ENCODE assay signal across 29 cellular contexts in genomic region chr4:15428611-15429010, GRCh38. TPM values are rescaled to one million over a fixed set of nuclear protein-coding genes. Genes with fewer than 3 reads are reported as not detected.
DNase-seq lines count a peak whose midpoint lies in the region; ATAC-seq and TF ChIP-seq lines count a peak whose summit lies in the region.
"Had no signal": no experiment of that assay in that cellular context is flagged by ENCODE, and none has a peak within 500 bp of the region (broad histone marks: within the 10 kb centered on the region; RNA-seq: fewer than 3 reads in every experiment).

No MANE protein-coding gene starts in this region.

- no peaks in the 10 kb centered on the region for H3K27me3 ChIP-seq in left ventricle myocardium inferior (ENCODE audit: low read depth)
- H3K27me3 ChIP-seq in stomach = no peaks in the 10 kb centered on the region
- H3K27me3 ChIP-seq: adrenal gland, dorsolateral prefrontal cortex, neutrophil had no signal

- ATAC-seq in left ventricle myocardium superior (peak; percentile 80), GM19023 (IDR thresholded peaks at IDR 0.05; ENCODE audit: unreplicated experiment) (no peak)
- ATAC-seq: A549; activated CD4-positive, CD25-positive, alpha-beta regulatory T cell treated with anti-CD3 and anti-CD28 coated beads, Interleukin-2, amount 50 U/mL, for 24 hours; K562; left colon; T-helper 17 cell had no signal

- DNase-seq in left ventricle myocardium inferior = no peak
- no peak for DNase-seq in cardiac septum (ENCODE audit: low spot score)
- DNase-seq in left ventricle myocardium superior = no peak
- no peak for DNase-seq in stomach
- DNase-seq in DMS 273 (lab: John Stamatoyannopoulos, UW; ENCODE audit: unreplicated experiment) = no peak
- no peak for DNase-seq in SW 1271 (lab: John Stamatoyannopoulos, UW)
- DNase-seq in NCI-H82 treated with DMSO at 0.1 percent for 48 hours (lab: John Stamatoyannopoulos, UW; ENCODE audit: unreplicated experiment) = no peak
- DNase-seq: activated CD4-positive, alpha-beta memory T cell treated with anti-CD3 and anti-CD28 coated beads for 36 hours; activated naive CD4-positive, alpha-beta T cell treated with Interleukin-2 at 50 U/mL for 16 hours; adrenal gland; AML-193; CD4-positive, alpha-beta memory T cell; dorsolateral prefrontal cortex; left colon; naive B cell; NCI-H1105; NCI-H1930; NCI-H524 treated with DMSO at 0.1 percent for 48 hours; OCI-M1; SK-N-SH; stimulated activated CD4-positive, alpha-beta T cell treated with anti-CD3 and anti-CD28 coated beads, Interleukin-4, amount 100 ng/mL, for 24 hours; T-helper 17 cell had no signal

- TF ChIP-seq CTCF in left ventricle myocardium inferior (IDR thresholded peaks at IDR 0.05; ENCODE audit: borderline replicate concordance) (no peak), stomach (IDR thresholded peaks at IDR 0.05) (no peak)

- intact Hi-C loops in left ventricle myocardium inferior (cut with micrococcal nuclease) = no loop called here
- intact Hi-C loops in cardiac septum (cut with DNase I) = no loop called here
- intact Hi-C loops in left ventricle myocardium superior (cut with micrococcal nuclease) = no loop called here
- intact Hi-C loops in stomach (cut with DNase I; ENCODE audit: low total_unique reads) = no loop called here

- H3K27ac ChIP-seq in left ventricle myocardium inferior (replicated peaks) (peak overlapping the region; percentile 60), stomach (peak overlapping the region in 4 of 5 donors; percentile 8 to 74 (median 68))
- H3K27ac ChIP-seq: A549, adrenal gland, neutrophil had no signal

- H3K9me3 ChIP-seq in left ventricle myocardium inferior (replicated peaks) = no peaks in the 10 kb centered on the region
- no peaks in the 10 kb centered on the region for H3K9me3 ChIP-seq in stomach
- H3K9me3 ChIP-seq: A549, adrenal gland, neutrophil, SK-N-SH had no signal

- no peak overlapping the region for H3K4me3 ChIP-seq in left ventricle myocardium inferior
- no peak overlapping the region for H3K4me3 ChIP-seq in stomach
- H3K4me3 ChIP-seq: A549, adrenal gland, K562 had no signal

- 43 to 71% (median 63%) methylated on average over 1 of the region's 1 CpG for WGBS in stomach, 5 donors

- no peak for TF ChIP-seq EP300 in stomach (IDR thresholded peaks at IDR 0.05)

- no peak for TF ChIP-seq POLR2A in stomach (IDR thresholded peaks at IDR 0.05)

- H3K36me3 ChIP-seq in left ventricle myocardium inferior = no peaks in the 10 kb centered on the region
- H3K36me3 ChIP-seq in stomach = no peaks in the 10 kb centered on the region
- H3K36me3 ChIP-seq: adrenal gland, neutrophil had no signal

- H3K4me1 ChIP-seq in left ventricle myocardium inferior (peaks cover 11% of the 10 kb centered on the region), stomach (peaks cover 0 to 32% (median 4%) of the 10 kb centered on the region in 4 donors)
- H3K4me1 ChIP-seq: A549, adrenal gland had no signal

RNA-seq across cellular contexts. Expression of gene C1QTNF7, which starts 0.8 kb away (rescaled TPM):
- total RNA-seq in left ventricle myocardium inferior = 2.4 TPM
- total RNA-seq in cardiac septum = 2.3 TPM
- 3.1 TPM for total RNA-seq in left ventricle myocardium superior
- 10 to 100 TPM in 2 of 5 donors, 1 to 10 TPM in 2, under 1 TPM in 1; 0.87 to 73.2 (median 6.2) TPM for total RNA-seq in stomach
- polyA plus RNA-seq in stomach = 1 to 10 TPM in 2 of 3 donors, under 1 TPM in 1; 0.68 to 2.1 (median 1.4) TPM
- total RNA-seq: activated CD4-positive, alpha-beta memory T cell treated with anti-CD3 and anti-CD28 coated beads for 36 hours; CD4-positive, alpha-beta memory T cell; Daoy; HT1080; K562; T-helper 17 cell had no signal
- polyA plus RNA-seq: A549; CD4-positive, alpha-beta memory T cell; K562; SK-N-SH had no signal

RNA-seq across cellular contexts. Expression of gene CC2D2A, which starts 41.1 kb away (rescaled TPM):
- total RNA-seq in left ventricle myocardium inferior = 9.6 TPM
- total RNA-seq in cardiac septum = 9.0 TPM
- total RNA-seq in left ventricle myocardium superior = 8.2 TPM
- total RNA-seq in stomach = 10 to 100 TPM; 12.5 to 32.7 (median 16.5) TPM
- 10 to 100 TPM in 2 of 3 donors, 1 to 10 TPM in 1; 5.7 to 12.7 (median 11.4) TPM for polyA plus RNA-seq in stomach
- total RNA-seq: activated CD4-positive, alpha-beta memory T cell treated with anti-CD3 and anti-CD28 coated beads for 36 hours had no signal
